8 cellular contexts compared by ENCODE assay signal in genomic region chr16:14310519-14310991, GRCh38.
DNase-seq lines count a peak whose midpoint lies in the region; ATAC-seq and TF ChIP-seq lines count a peak whose summit lies in the region.

No MANE protein-coding gene starts in this region.

- no peak overlapping the region for H3K4me2 ChIP-seq in MM.1S (ENCODE audit: low read depth, low read length)

- no peak overlapping the region for H3K9ac ChIP-seq in MM.1S (ENCODE audit: low read length)

- peak overlapping the region; percentile 8 for H3K27ac ChIP-seq in ectodermal cell (ENCODE audit: insufficient read depth, low read depth, low read length, poor library complexity, severe bottlenecking)
- H3K27ac ChIP-seq in thymus (ENCODE audit: low read depth), result peak overlapping the region; percentile 96
- H3K27ac ChIP-seq in MM.1S (ENCODE audit: low read length), result no peak overlapping the region

- no peaks in the 10 kb centered on the region for H4K20me1 ChIP-seq in MM.1S (ENCODE audit: insufficient read depth, low read length)

- H3K27me3 ChIP-seq in ectodermal cell (ENCODE audit: control insufficient read depth, insufficient read depth, low read length, poor library complexity, severe bottlenecking) (no peaks in the 10 kb centered on the region), thymus (ENCODE audit: control insufficient read depth, insufficient read depth) (no peaks in the 10 kb centered on the region), MM.1S (replicated peaks; ENCODE audit: insufficient read depth, low read length) (no peaks in the 10 kb centered on the region)

- peaks cover 32% of the 10 kb centered on the region for H3K4me1 ChIP-seq in ectodermal cell (ENCODE audit: control insufficient read depth, insufficient read depth, low read length)
- peaks cover 58% of the 10 kb centered on the region for H3K4me1 ChIP-seq in thymus (ENCODE audit: control insufficient read depth, insufficient read depth, low read length)
- no peaks in the 10 kb centered on the region; the same call in 1 of the 2 replicates for H3K4me1 ChIP-seq in MM.1S (ENCODE audit: low read length)

- ATAC-seq in GM19397 (IDR thresholded peaks at IDR 0.05; ENCODE audit: unreplicated experiment) (peak; percentile 56), HG03469 (IDR thresholded peaks at IDR 0.05; ENCODE audit: unreplicated experiment) (peak; percentile 36)

- 0 out of 2 replicates have a peak, but pooled peaks cover 2% of the 10 kb centered on the region for H3F3A ChIP-seq in MM.1S (ENCODE audit: insufficient read depth, low read length)

- peaks cover 97% of the 10 kb centered on the region for H3K79me2 ChIP-seq in MM.1S (ENCODE audit: low read length)

- no peak overlapping the region for H2AFZ ChIP-seq in MM.1S (ENCODE audit: low read length)

- DNase-seq in AG09309 (ENCODE audit: low read depth) (no peak), MM.1S (no peak), NCI-H1694 (lab: John Stamatoyannopoulos, UW) (no peak), cerebellum (ENCODE audit: low spot score) (no peak)

- no peaks in the 10 kb centered on the region for H3K9me3 ChIP-seq in ectodermal cell (ENCODE audit: control insufficient read depth, low read length)
- no peaks in the 10 kb centered on the region for H3K9me3 ChIP-seq in thymus (ENCODE audit: control insufficient read depth)
- H3K9me3 ChIP-seq in MM.1S (replicated peaks; ENCODE audit: insufficient read depth, low read length), result no peaks in the 10 kb centered on the region

- 30 to 32% methylated on average over 10 of the region's 10 CpGs for WGBS in ectodermal cell, 2 experiments
- 15% methylated on average over 10 of the region's 10 CpGs for WGBS in thymus

- no peaks in the 10 kb centered on the region for H3K9me2 ChIP-seq in MM.1S (replicated peaks; ENCODE audit: insufficient read depth, low read length)

- TF ChIP-seq CTCF in AG09309 (IDR thresholded peaks at IDR 0.05; ENCODE audit: control insufficient read depth, insufficient read depth, low read depth, low read length, missing control alignments) (peak; percentile 6), MM.1S (IDR thresholded peaks at IDR 0.05; ENCODE audit: low read length) (no peak)

- H3K4me3 ChIP-seq in AG09309 (ENCODE audit: control insufficient read depth, low read depth, low read length), result no peak overlapping the region
- H3K4me3 ChIP-seq in ectodermal cell (ENCODE audit: insufficient read depth, low read depth, low read length), result no peak overlapping the region
- H3K4me3 ChIP-seq in thymus (ENCODE audit: low read length), result peak overlapping the region; percentile 31
- H3K4me3 ChIP-seq in MM.1S (ENCODE audit: low read length), result no peak overlapping the region

- no peaks in the 10 kb centered on the region for H3K36me3 ChIP-seq in ectodermal cell (ENCODE audit: control insufficient read depth, insufficient read depth, low read length)
- H3K36me3 ChIP-seq in thymus (ENCODE audit: control insufficient read depth, insufficient read depth), result no peaks in the 10 kb centered on the region
- no peaks in the 10 kb centered on the region; the same call in 1 of the 2 replicates for H3K36me3 ChIP-seq in MM.1S (replicated peaks; ENCODE audit: insufficient read depth, low read length)
